14 cellular contexts compared by ENCODE assay signal in the genomic region with DNA sequence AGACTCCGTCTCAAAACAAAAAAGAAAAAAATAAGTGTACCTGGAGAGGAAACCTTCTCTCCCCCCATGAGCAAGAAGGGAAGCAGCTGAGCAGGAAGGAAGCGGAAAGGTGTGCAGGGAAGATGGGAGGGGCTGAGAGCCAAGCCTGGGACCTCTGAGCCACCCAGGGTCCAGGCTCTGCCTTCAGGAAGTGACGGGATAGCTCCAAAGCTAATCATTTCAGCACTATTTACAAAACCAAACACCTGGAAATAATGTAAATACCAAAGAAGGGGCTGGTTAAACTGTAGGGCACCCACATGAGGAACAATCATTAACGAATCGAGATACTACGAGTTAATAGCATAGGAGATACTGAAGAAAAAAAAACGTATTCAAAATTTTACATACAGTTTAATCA. TPM values are rescaled to one million over a fixed set of nuclear protein-coding genes. Genes with fewer than 3 reads are reported as not detected.
DNase-seq lines count a peak whose midpoint lies in the region; ATAC-seq and TF ChIP-seq lines count a peak whose summit lies in the region.
"Had no signal": no experiment of that assay in that cellular context is flagged by ENCODE, and none has a peak within 500 bp of the region (broad histone marks: within the 10 kb centered on the region; RNA-seq: fewer than 3 reads in every experiment).

No MANE protein-coding gene starts in this region.

- 70% methylated on average over 7 of the region's 7 CpGs for WGBS in right cardiac atrium
- WGBS in trophoblast cell (ENCODE audit: extremely low coverage, insufficient coverage, insufficient read length) = no CpG with 5 or more reads among the region's 7 CpGs

- in situ Hi-C loops in Panc1 (cut with HindIII; ENCODE audit: low pct_unique_long_range_greater_than_20kb, low sequenced_read_pairs) = no loop called here

- no peak for ATAC-seq in right cardiac atrium
- no peak for ATAC-seq in Panc1
- peak; percentile 72 for ATAC-seq in left colon
- no peak for ATAC-seq in omental fat pad (ENCODE audit: low FRiP score)
- ATAC-seq: activated T-helper 17 cell treated with anti-CD3 and anti-CD28 coated beads, Interleukin-2, amount 50 U/mL, for 72 hours; gastrocnemius medialis had no signal

- POLR2A ChIA-PET in Panc1 (lab: Charles Lee) = no interaction called here

- H3K9me3 Mint-ChIP-seq in type B pancreatic cell = no peaks in the 10 kb centered on the region
- H3K9me3 Mint-ChIP-seq: activated T-helper 17 cell treated with anti-CD3 and anti-CD28 coated beads, Interleukin-2, amount 50 U/mL, for 72 hours had no signal

- H3K79me2 ChIP-seq in trophoblast cell (ENCODE audit: control insufficient read depth, insufficient read depth, low read length, poor library complexity) = peaks cover 1% of the 10 kb centered on the region

- H2BK12ac ChIP-seq in trophoblast cell (ENCODE audit: low read length) = no peak overlapping the region

- H3K4me2 ChIP-seq in trophoblast cell (ENCODE audit: low read length) = no peak overlapping the region

- H3K9me3 ChIP-seq in right cardiac atrium (ENCODE audit: control insufficient read depth, low read length) (no peaks in the 10 kb centered on the region), Panc1 (ENCODE audit: control insufficient read depth, insufficient read depth, low read depth, low read length) (no peaks in the 10 kb centered on the region), trophoblast cell (ENCODE audit: insufficient read depth, low read depth, low read length) (peaks cover 4% of the 10 kb centered on the region)
- H3K9me3 ChIP-seq: gastrocnemius medialis had no signal

- no peaks in the 10 kb centered on the region for H3K36me3 ChIP-seq in Panc1 (ENCODE audit: control insufficient read depth, insufficient read depth, low read length)
- H3K36me3 ChIP-seq in trophoblast cell (ENCODE audit: control insufficient read depth in 1 of 2, insufficient read depth in 2 of 2, low read length in 2 of 2) = peaks cover 0 to 2% of the 10 kb centered on the region in 2 experiments
- H3K36me3 ChIP-seq: gastrocnemius medialis had no signal

- no peak overlapping the region for H2BK120ac ChIP-seq in trophoblast cell (ENCODE audit: insufficient read depth, low read length, poor library complexity)

- H2AK5ac ChIP-seq in trophoblast cell (ENCODE audit: low read length) = no peak overlapping the region

- H3K23ac ChIP-seq in trophoblast cell (ENCODE audit: low read length) = no peak overlapping the region

- H3K18ac ChIP-seq in trophoblast cell (ENCODE audit: low read length) = no peak overlapping the region

- H3K27ac ChIP-seq in right cardiac atrium (ENCODE audit: low read length) (no peak overlapping the region), Panc1 (ENCODE audit: low read length) (peak overlapping the region; percentile 96), trophoblast cell (ENCODE audit: low read depth, low read length) (no peak overlapping the region)
- H3K27ac ChIP-seq: gastrocnemius medialis, RWPE1 had no signal

- H3K4ac ChIP-seq in trophoblast cell (ENCODE audit: low read depth, low read length) = no peak overlapping the region

- H3K4me3 ChIP-seq in right cardiac atrium (ENCODE audit: low read length) = no peak overlapping the region
- H3K4me3 ChIP-seq in Panc1 (ENCODE audit: low read depth in 2 of 2, low read length in 2 of 2) = no peak overlapping the region
- H3K4me3 ChIP-seq in trophoblast cell (ENCODE audit: low read depth, low read length) = no peak overlapping the region
- H3K4me3 ChIP-seq: gastrocnemius medialis had no signal

- TF ChIP-seq CTCF in Panc1 (IDR thresholded peaks at IDR 0.05) (no peak), type B pancreatic cell (conservative IDR thresholded peaks at IDR 0.05) (no peak), omental fat pad (IDR thresholded peaks at IDR 0.05) (no peak)

- H3K27ac Mint-ChIP-seq in type B pancreatic cell = peak overlapping the region; percentile 38
- H3K27ac Mint-ChIP-seq: activated T-helper 17 cell treated with anti-CD3 and anti-CD28 coated beads, Interleukin-2, amount 50 U/mL, for 72 hours had no signal

- no peak overlapping the region for H3K14ac ChIP-seq in trophoblast cell (ENCODE audit: low read length)

- peaks cover 4% of the 10 kb centered on the region for H3K36me3 Mint-ChIP-seq in type B pancreatic cell

- CTCF ChIA-PET in Panc1 (lab: Charles Lee) = no interaction called here

- BruUV-seq in Panc1 (replicated peaks; lab: Mats Ljungman, UMichigan) = no TSS peak

- H3K27me3 ChIP-seq in right cardiac atrium (ENCODE audit: control insufficient read depth, insufficient read depth) (no peaks in the 10 kb centered on the region), Panc1 (ENCODE audit: control insufficient read depth, insufficient read depth, low read length) (no peaks in the 10 kb centered on the region), trophoblast cell (ENCODE audit: insufficient read depth, low read length) (no peaks in the 10 kb centered on the region)
- H3K27me3 ChIP-seq: gastrocnemius medialis had no signal

- no peak overlapping the region for H3K9ac ChIP-seq in trophoblast cell (ENCODE audit: low read length)

- H2BK5ac ChIP-seq in trophoblast cell (ENCODE audit: low read depth, low read length, poor library complexity) = no peak overlapping the region

- H3K4me1 ChIP-seq in right cardiac atrium (ENCODE audit: control insufficient read depth, insufficient read depth, low read length) (peaks cover 10% of the 10 kb centered on the region), Panc1 (ENCODE audit: control insufficient read depth, insufficient read depth, low read length) (peaks cover 89% of the 10 kb centered on the region), trophoblast cell (ENCODE audit: control insufficient read depth in 1 of 2, insufficient read depth in 2 of 2, low read length in 2 of 2) (peaks cover 7 to 13% of the 10 kb centered on the region in 2 experiments)

- no peak overlapping the region for H2AFZ ChIP-seq in trophoblast cell (ENCODE audit: insufficient read depth, low read length, poor library complexity)

- no peaks in the 10 kb centered on the region for H3K79me1 ChIP-seq in trophoblast cell (ENCODE audit: low read length)

- no peak overlapping the region for H4K12ac ChIP-seq in trophoblast cell (ENCODE audit: low read depth, low read length)

- peak overlapping the region; percentile 3 for H3K4me3 Mint-ChIP-seq in type B pancreatic cell
- H3K4me3 Mint-ChIP-seq: activated T-helper 17 cell treated with anti-CD3 and anti-CD28 coated beads, Interleukin-2, amount 50 U/mL, for 72 hours had no signal

- H4K8ac ChIP-seq in trophoblast cell (ENCODE audit: low read depth, low read length) = no peak overlapping the region

- H4K91ac ChIP-seq in trophoblast cell (ENCODE audit: low read depth, low read length) = no peak overlapping the region

- intact Hi-C loops in right cardiac atrium (cut with DNase I) = no loop called here
- intact Hi-C loops in cardiac septum (cut with DNase I) = no loop called here
- intact Hi-C loops in Panc1 (cut with micrococcal nuclease; ENCODE audit: unreplicated experiment) = no loop called here
- intact Hi-C loops in left colon (cut with DNase I, micrococcal nuclease) = no loop called here

- peaks cover 20% of the 10 kb centered on the region for H3K4me1 Mint-ChIP-seq in type B pancreatic cell (ENCODE audit: unreplicated experiment)

- no peaks in the 10 kb centered on the region for H3K27me3 Mint-ChIP-seq in type B pancreatic cell
- H3K27me3 Mint-ChIP-seq: activated T-helper 17 cell treated with anti-CD3 and anti-CD28 coated beads, Interleukin-2, amount 50 U/mL, for 72 hours had no signal

- peak in 2 of 3 donors; percentile 2 to 11 for DNase-seq in right cardiac atrium
- DNase-seq in cardiac septum (ENCODE audit: low spot score) = no peak
- no peak for DNase-seq in Panc1 (ENCODE audit: low read depth, low spot score)
- DNase-seq in left colon = peak; percentile 63 to 84
- no peak for DNase-seq in type B pancreatic cell (ENCODE audit: extremely low spot score, unreplicated experiment)
- DNase-seq in trophoblast cell = no peak
- DNase-seq in T-helper 1 cell = no peak
- no peak for DNase-seq in omental fat pad (ENCODE audit: low spot score)
- DNase-seq: activated CD4-positive, alpha-beta T cell treated with anti-CD3 and anti-CD28 coated beads, Interleukin-2, amount 50 U/mL, for 1 hour; gastrocnemius medialis; NCI-H524; T-helper 2 cell had no signal

RNA-seq across cellular contexts. Expression of a gene that starts 27.9 kb away (rescaled TPM):
- total RNA-seq in right cardiac atrium = 10 to 100 TPM; 24.8 to 32.5 (median 27.4) TPM
- polyA plus RNA-seq in right cardiac atrium = 12.1 TPM
- total RNA-seq in cardiac septum = 21.4 TPM
- total RNA-seq in Panc1 (2021; ENCODE audit: unreplicated experiment) = 219 TPM
- 236 TPM for polyA plus RNA-seq in Panc1 (2012; ENCODE audit: insufficient read length)
- 10 to 100 TPM; 80.5 to 95.4 TPM for total RNA-seq in left colon
- 32.7 and 32.8 TPM in 2 replicates for total RNA-seq in type B pancreatic cell (ENCODE audit: low replicate concordance)
- 34.1 and 34.7 TPM in 2 replicates for polyA plus RNA-seq in trophoblast cell (2013)
- 10 to 100 TPM; 34.7 to 75.0 (median 58.1) TPM for total RNA-seq in omental fat pad

Comparison
In these comparisons a context has a peak if more than half of its experiments do, and no peak if none do; other contexts are left out.
1. DNase-seq: peak in right cardiac atrium (2 of 3) and left colon (2 of 2); none in cardiac septum (single experiment), Panc1 (single experiment), type B pancreatic cell (single experiment), trophoblast cell (0 of 2), T-helper 1 cell (0 of 5) and omental fat pad (single experiment).